In genomic region chr17:77214743-77215142, GRCh38 we compare ENCODE assay signal across 9 cellular contexts.
A peak's percentile ranks its signal among the peaks of the same experiment; 100 is the strongest.
DNase-seq lines count a peak whose midpoint lies in the region; ATAC-seq and TF ChIP-seq lines count a peak whose summit lies in the region.
"Had no signal": no experiment of that assay in that cellular context is flagged by ENCODE, and none has a peak within 500 bp of the region (broad histone marks: within the 10 kb centered on the region; RNA-seq: fewer than 3 reads in every experiment).

No MANE protein-coding gene starts in this region.

- no peaks in the 10 kb centered on the region for H3K27me3 Mint-ChIP-seq in nephron (ENCODE audit: low read depth)
- H3K27me3 Mint-ChIP-seq: memory B cell had no signal

- H3K27ac Mint-ChIP-seq in nephron, result peak overlapping the region; percentile 23 to 46 (median 37)
- H3K27ac Mint-ChIP-seq: memory B cell had no signal

- TF ChIP-seq CTCF in AG09309 (IDR thresholded peaks at IDR 0.05; ENCODE audit: control insufficient read depth, insufficient read depth, low read depth, low read length, missing control alignments), result peak; percentile 58
- TF ChIP-seq CTCF in GM12872 (IDR thresholded peaks at IDR 0.05; ENCODE audit: insufficient read depth, low read depth, low read length), result peak; percentile 66
- TF ChIP-seq CTCF in epithelial cell of esophagus (IDR thresholded peaks at IDR 0.05; ENCODE audit: insufficient read depth, low read depth, low read length, missing control alignments), result peak; percentile 62
- peak; percentile 40 to 55 (median 42) for TF ChIP-seq CTCF in nephron (IDR thresholded peaks at IDR 0.05; ENCODE audit: unreplicated experiment in 3 of 3)

- no peak overlapping the region for H3K4me3 ChIP-seq in AG09309 (ENCODE audit: control insufficient read depth, low read depth, low read length)
- no peak overlapping the region for H3K4me3 ChIP-seq in epithelial cell of esophagus (ENCODE audit: low read length)

- peak overlapping the region in 1 of 3 experiments; percentile 13 for H3K4me3 Mint-ChIP-seq in nephron
- H3K4me3 Mint-ChIP-seq: memory B cell had no signal

- peaks cover 74% of the 10 kb centered on the region for H3K36me3 Mint-ChIP-seq in nephron (ENCODE audit: low read depth)

- H3K9me3 Mint-ChIP-seq in nephron, result no peaks in the 10 kb centered on the region
- H3K9me3 Mint-ChIP-seq: memory B cell had no signal

- peaks cover 35% of the 10 kb centered on the region for H3K4me1 Mint-ChIP-seq in nephron

- ATAC-seq in HG02870 (IDR thresholded peaks at IDR 0.05; ENCODE audit: unreplicated experiment) (no peak), HG03342 (IDR thresholded peaks at IDR 0.05; ENCODE audit: unreplicated experiment) (no peak), GM18873 (IDR thresholded peaks at IDR 0.05; ENCODE audit: low FRiP score, unreplicated experiment) (no peak)

- DNase-seq in AG09309 (ENCODE audit: low read depth), result no peak
- peak; percentile 30 for DNase-seq in RPMI8226
- peak; percentile 41 for DNase-seq in epithelial cell of esophagus (ENCODE audit: low read depth)
